Comparison of ENCODE assay signal across 8 cellular contexts in genomic region chr1:39269791-39270342, GRCh38.
DNase-seq lines count a peak whose midpoint lies in the region; ATAC-seq and TF ChIP-seq lines count a peak whose summit lies in the region.

No MANE protein-coding gene starts in this region.

- 52 to 55% (median 54%) methylated on average over 4 of the region's 4 CpGs for WGBS in spleen, 5 donors
- WGBS in aorta, 2 donors: 17 to 28% methylated on average over 4 of the region's 4 CpGs

- H3K4me3 ChIP-seq in fibroblast of pulmonary artery (replicated peaks; ENCODE audit: low read depth, low read length) (no peak overlapping the region), spleen (peak overlapping the region in 1 of 8 donors; percentile 47), aorta (ENCODE audit: low read length in 2 of 2) (no peak overlapping the region)

- TF ChIP-seq CTCF in fibroblast of pulmonary artery (IDR thresholded peaks at IDR 0.05; ENCODE audit: low read length, missing control alignments) (no peak), spleen (IDR thresholded peaks at IDR 0.05 in 8 of 11, conservative IDR thresholded peaks at IDR 0.05 in 3 of 11) (no peak)

- H3K9me3 ChIP-seq in spleen (no peaks in the 10 kb centered on the region), aorta (ENCODE audit: control insufficient read depth, low read length) (no peaks in the 10 kb centered on the region)

- peaks cover 42 to 94% (median 70%) of the 10 kb centered on the region in 6 donors for H3K4me1 ChIP-seq in spleen
- H3K4me1 ChIP-seq in aorta (ENCODE audit: control insufficient read depth in 1 of 2, insufficient read depth in 2 of 2, low read length in 2 of 2): peaks cover 3 to 23% of the 10 kb centered on the region in 2 donors

- H3K27me3 ChIP-seq in spleen (replicated peaks in 1 of 7) (no peaks in the 10 kb centered on the region), aorta (ENCODE audit: control insufficient read depth in 1 of 2, insufficient read depth in 2 of 2, low read length in 1 of 2) (no peaks in the 10 kb centered on the region)

- peak; percentile 18 for ATAC-seq in Right ventricle myocardium inferior
- ATAC-seq in HG02938 (IDR thresholded peaks at IDR 0.05; ENCODE audit: unreplicated experiment): peak; percentile 63
- ATAC-seq in aorta (ENCODE audit: low FRiP score): no peak

- intact Hi-C loops in Right ventricle myocardium inferior (cut with DNase I) (no loop called here), cardiac septum (cut with DNase I) (no loop called here), spleen (cut with DNase I; ENCODE audit: low total_unique reads) (no loop called here), aorta (cut with DNase I) (no loop called here)

- H3K27ac ChIP-seq in spleen (peak overlapping the region in 6 of 8 donors; percentile 67 to 80 (median 74)), aorta (ENCODE audit: low read depth in 1 of 2, low read length in 2 of 2) (peak overlapping the region in 1 of 2 donors; percentile 13)

- no peak for TF ChIP-seq POLR2A in spleen (IDR thresholded peaks at IDR 0.05)

- H3K36me3 ChIP-seq in spleen: peaks cover 0 to 14% (median 0%) of the 10 kb centered on the region in 6 donors
- no peaks in the 10 kb centered on the region for H3K36me3 ChIP-seq in aorta (ENCODE audit: control insufficient read depth in 1 of 2, insufficient read depth in 2 of 2, low read length in 1 of 2)

- DNase-seq in Right ventricle myocardium inferior (ENCODE audit: missing footprints) (no peak), cardiac septum (ENCODE audit: low spot score) (no peak), SHP77 (lab: John Stamatoyannopoulos, UW) (peak; percentile 52 to 56), fibroblast of pulmonary artery (ENCODE audit: low read depth) (peak; percentile 71), spleen (no peak), NCI-H1048 (lab: John Stamatoyannopoulos, UW) (no peak), aorta (no peak)

Comparison
In these comparisons a context has a peak if more than half of its experiments do, and no peak if none do; other contexts are left out.
1. DNase-seq: peak in SHP77 (2 of 2) and fibroblast of pulmonary artery (single experiment); none in Right ventricle myocardium inferior (single experiment), cardiac septum (single experiment), spleen (single experiment), NCI-H1048 (single experiment) and aorta (0 of 2).